1 cellular context compared by ENCODE assay signal in the genomic region with DNA sequence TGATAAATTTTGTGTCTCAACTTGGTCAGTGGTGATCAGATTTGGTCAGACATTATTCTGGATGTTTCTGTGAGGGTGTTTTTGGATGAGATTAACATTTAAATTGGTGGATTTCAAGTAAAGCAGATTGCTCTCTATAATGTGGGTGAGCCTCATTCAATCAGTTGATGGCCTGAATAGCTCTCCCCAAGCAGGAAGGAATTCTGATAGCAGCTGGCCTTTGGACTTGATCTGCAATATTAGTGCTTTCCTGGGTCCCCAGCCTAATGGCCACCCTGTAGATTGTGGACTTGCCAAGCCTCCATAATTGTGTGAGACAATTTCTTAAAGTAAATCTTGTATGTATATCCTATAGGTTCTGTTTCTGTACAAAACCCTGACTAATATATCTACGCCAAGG.
TF ChIP-seq lines count a peak whose summit lies in the region.

No MANE protein-coding gene starts in this region.

TF ChIP-seq in HEK293, 187 proteins besides CTCF, POLR2A, EP300 and RAD21:
- TF ChIP-seq ZNF114 (tag by site-specific recombination; IDR thresholded peaks at IDR 0.05) (no peak), ZNF677 (tag by site-specific recombination; IDR thresholded peaks at IDR 0.05) (no peak), ZNF10 (tag by site-specific recombination; IDR thresholded peaks at IDR 0.05) (peak; percentile 58; the same call in 1 of the 2 replicates), HOXA7 (CRISPR knock-in tag; IDR thresholded peaks at IDR 0.05; ENCODE audit: borderline replicate concordance) (no peak)
- TF ChIP-seq, protein P1, sequence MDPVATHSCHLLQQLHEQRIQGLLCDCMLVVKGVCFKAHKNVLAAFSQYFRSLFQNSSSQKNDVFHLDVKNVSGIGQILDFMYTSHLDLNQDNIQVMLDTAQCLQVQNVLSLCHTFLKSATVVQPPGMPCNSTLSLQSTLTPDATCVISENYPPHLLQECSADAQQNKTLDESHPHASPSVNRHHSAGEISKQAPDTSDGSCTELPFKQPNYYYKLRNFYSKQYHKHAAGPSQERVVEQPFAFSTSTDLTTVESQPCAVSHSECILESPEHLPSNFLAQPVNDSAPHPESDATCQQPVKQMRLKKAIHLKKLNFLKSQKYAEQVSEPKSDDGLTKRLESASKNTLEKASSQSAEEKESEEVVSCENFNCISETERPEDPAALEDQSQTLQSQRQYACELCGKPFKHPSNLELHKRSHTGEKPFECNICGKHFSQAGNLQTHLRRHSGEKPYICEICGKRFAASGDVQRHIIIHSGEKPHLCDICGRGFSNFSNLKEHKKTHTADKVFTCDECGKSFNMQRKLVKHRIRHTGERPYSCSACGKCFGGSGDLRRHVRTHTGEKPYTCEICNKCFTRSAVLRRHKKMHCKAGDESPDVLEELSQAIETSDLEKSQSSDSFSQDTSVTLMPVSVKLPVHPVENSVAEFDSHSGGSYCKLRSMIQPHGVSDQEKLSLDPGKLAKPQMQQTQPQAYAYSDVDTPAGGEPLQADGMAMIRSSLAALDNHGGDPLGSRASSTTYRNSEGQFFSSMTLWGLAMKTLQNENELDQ (tag by site-specific recombination; IDR thresholded peaks at IDR 0.05; ENCODE audit: low read depth), result no peak
